In genomic region chr3:189590223-189590622, GRCh38 we compare ENCODE assay signal across 19 cellular contexts. TPM values are rescaled to one million over a fixed set of nuclear protein-coding genes. Genes with fewer than 3 reads are reported as not detected.
DNase-seq lines count a peak whose midpoint lies in the region; ATAC-seq, FAIRE-seq and TF ChIP-seq lines count a peak whose summit lies in the region.
"Had no signal": no experiment of that assay in that cellular context is flagged by ENCODE, and none has a peak within 500 bp of the region (broad histone marks: within the 10 kb centered on the region; RNA-seq: fewer than 3 reads in every experiment).

No MANE protein-coding gene starts in this region.

- no peak for TF ChIP-seq CTCF in H1 (IDR thresholded peaks at IDR 0.05; ENCODE audit: control extremely low read depth in 1 of 3, insufficient read depth in 1 of 3, low read depth in 1 of 3, low read length in 3 of 3)

- H4K91ac ChIP-seq in H1 (replicated peaks; ENCODE audit: insufficient read length, low read length), result peak overlapping the region; percentile 19

- no peaks in the 10 kb centered on the region for H3K4me1 ChIP-seq in H1 (replicated peaks in 1 of 4; ENCODE audit: control insufficient read depth in 3 of 4, insufficient read depth in 4 of 4, low read length in 3 of 4)
- H3K4me1 ChIP-seq: BLaER1, Caco-2, HAP-1 had no signal

- no peak overlapping the region for H2AK5ac ChIP-seq in H1 (ENCODE audit: low read depth, low read length)

- no peak overlapping the region for H2BK20ac ChIP-seq in H1 (ENCODE audit: low read length)

- no peak overlapping the region for H3K18ac ChIP-seq in H1 (ENCODE audit: extremely low read depth, low read length)

- no peak for TF ChIP-seq RAD21 in H1 (IDR thresholded peaks at IDR 0.05 in 1 of 2, conservative IDR thresholded peaks at IDR 0.05 in 1 of 2; ENCODE audit: low read depth in 2 of 2, low read length in 2 of 2)

- H2BK120ac ChIP-seq in H1 (replicated peaks; ENCODE audit: low read depth, low read length), result no peak overlapping the region

- H3K27ac ChIP-seq in H1 (ENCODE audit: low read depth, low read length), result no peak overlapping the region
- H3K27ac ChIP-seq: BLaER1, C4-2B had no signal

- peak; percentile 24 for ATAC-seq in left lobe of liver
- ATAC-seq: CD8-positive, alpha-beta T cell; GM23338 had no signal

- no peak overlapping the region for H3K4me3 ChIP-seq in H1 (ENCODE audit: extremely low read depth in 1 of 4, insufficient read depth in 2 of 4, low read depth in 3 of 4, low read length in 4 of 4)
- H3K4me3 ChIP-seq: BLaER1, GM23338, HAP-1 had no signal

- WGBS in H1 (ENCODE audit: extremely low coverage in 1 of 2, insufficient coverage in 1 of 2, insufficient read length in 1 of 2, insufficient replicate concordance in 2 of 2, low coverage in 1 of 2, low lambda C conversion rate in 2 of 2, missing lambda C conversion rate in 1 of 2), 2 experiments, result 84% methylated on average over 3 of the region's 3 CpGs; no CpG with 5 or more reads in 1 of the 2 experiments

- H3K4me2 ChIP-seq in H1 (ENCODE audit: insufficient read depth in 1 of 2, low read depth in 2 of 2, low read length in 2 of 2), result no peak overlapping the region
- H3K4me2 ChIP-seq: BLaER1, GM23338 had no signal

- no peak overlapping the region for H2AFZ ChIP-seq in H1 (ENCODE audit: low read length)
- H2AFZ ChIP-seq: GM23338 had no signal

- no peaks in the 10 kb centered on the region for H3K36me3 ChIP-seq in H1 (ENCODE audit: control insufficient read depth in 2 of 4, insufficient read depth in 4 of 4, low read length in 3 of 4)
- H3K36me3 ChIP-seq: BLaER1, HAP-1 had no signal

- H3K14ac ChIP-seq in H1 (ENCODE audit: insufficient read length), result no peak overlapping the region

- DNase-seq in DMS79 treated with DMSO at 0.1 percent for 48 hours (lab: John Stamatoyannopoulos, UW) (peak; percentile 44), H1 (ENCODE audit: low read depth in 1 of 2, low spot score in 2 of 2) (no peak), left lobe of liver (ENCODE audit: low spot score) (no peak), dedifferentiated amniotic fluid mesenchymal stem cell (ENCODE audit: extremely low spot score) (no peak), NCI-H446 (lab: John Stamatoyannopoulos, UW) (no peak)
- DNase-seq in stimulated activated CD4-positive, alpha-beta T cell treated with anti-CD3 and anti-CD28 coated beads, Interleukin-15, amount 100 ng/mL, for 24 hours, result no peak
- DNase-seq: Caco-2; CD4-positive, CD25-positive, alpha-beta regulatory T cell; CD8-positive, alpha-beta T cell; DMS153; GF-D8; HFFc6 had no signal

- H3K23me2 ChIP-seq in H1 (ENCODE audit: low read depth, low read length), result no peaks in the 10 kb centered on the region

- H2BK15ac ChIP-seq in H1 (ENCODE audit: low read length), result no peak overlapping the region

- no peak overlapping the region for H3K56ac ChIP-seq in H1 (replicated peaks; ENCODE audit: insufficient read length, low read depth, low read length)

- H2BK5ac ChIP-seq in H1 (ENCODE audit: low read depth, low read length), result no peak overlapping the region

- no peak overlapping the region for H2BK12ac ChIP-seq in H1 (ENCODE audit: low read depth, low read length)

- H4K5ac ChIP-seq in H1 (ENCODE audit: insufficient read length, low read depth, low read length), result no peak overlapping the region

- CTCF ChIA-PET in H1 (lab: Charles Lee; ENCODE audit: partially characterized antibody), result interaction anchor here (1.3 kb wide), 1 partner anchor 318 kb away, joined by 6 read pairs; no protein-coding TSS in a partner anchor

- no peak overlapping the region for H3K23ac ChIP-seq in H1 (ENCODE audit: insufficient read length)

- no peak for FAIRE-seq in H1 (lab: Jason Lieb, UNC)
- FAIRE-seq: GM12891, GM18507 had no signal

- H3K9me3 ChIP-seq in H1 (ENCODE audit: insufficient read depth in 2 of 2, low read depth in 1 of 2, low read length in 1 of 2), result no peaks in the 10 kb centered on the region
- H3K9me3 ChIP-seq: BLaER1, Caco-2, HAP-1 had no signal

- no peak overlapping the region for H4K8ac ChIP-seq in H1 (ENCODE audit: extremely low read depth, insufficient read depth, low read length)

- H3K79me2 ChIP-seq in H1 (ENCODE audit: control insufficient read depth in 1 of 2, insufficient read depth in 2 of 2, low read length in 2 of 2), result no peaks in the 10 kb centered on the region

- no peak for TF ChIP-seq POLR2A in H1 (IDR thresholded peaks at IDR 0.05; ENCODE audit: control extremely low read depth in 1 of 2, low read depth in 2 of 2, low read length in 2 of 2)

- no peaks in the 10 kb centered on the region for H3K27me3 ChIP-seq in H1 (replicated peaks in 1 of 4; ENCODE audit: control insufficient read depth in 3 of 4, extremely low read depth in 1 of 4, insufficient read depth in 3 of 4, low read length in 3 of 4)
- H3K27me3 ChIP-seq: BLaER1 had no signal

- no peak for TF ChIP-seq EP300 in H1 (IDR thresholded peaks at IDR 0.05; ENCODE audit: borderline replicate concordance in 1 of 2, low read depth in 2 of 2, low read length in 2 of 2)

- no peak overlapping the region for H3K4ac ChIP-seq in H1 (replicated peaks; ENCODE audit: insufficient read length, low read depth, low read length)

- no peaks in the 10 kb centered on the region for H3K79me1 ChIP-seq in H1 (ENCODE audit: low read depth, low read length)

- no peaks in the 10 kb centered on the region for H4K20me1 ChIP-seq in H1 (replicated peaks in 1 of 2; ENCODE audit: control insufficient read depth in 1 of 2, insufficient read depth in 2 of 2, low read length in 2 of 2)
- H4K20me1 ChIP-seq: BLaER1 had no signal

- no peak overlapping the region for H3K9ac ChIP-seq in H1 (replicated peaks in 1 of 4; ENCODE audit: extremely low read depth in 1 of 4, low read depth in 3 of 4, low read length in 3 of 4)
- H3K9ac ChIP-seq: BLaER1 had no signal

- POLR2A ChIA-PET in H1 (lab: Charles Lee; ENCODE audit: partially characterized antibody), result no interaction called here

TF ChIP-seq in H1, 55 proteins besides CTCF, POLR2A, EP300 and RAD21:
- TF ChIP-seq SP2 (IDR thresholded peaks at IDR 0.05; ENCODE audit: low read length), result no peak
- TF ChIP-seq, protein P1, sequence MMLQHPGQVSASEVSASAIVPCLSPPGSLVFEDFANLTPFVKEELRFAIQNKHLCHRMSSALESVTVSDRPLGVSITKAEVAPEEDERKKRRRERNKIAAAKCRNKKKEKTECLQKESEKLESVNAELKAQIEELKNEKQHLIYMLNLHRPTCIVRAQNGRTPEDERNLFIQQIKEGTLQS (IDR thresholded peaks at IDR 0.05; ENCODE audit: insufficient read depth, low read depth, low read length), result no peak
- TF ChIP-seq SIRT6 (IDR thresholded peaks at IDR 0.05; ENCODE audit: low read length), result no peak
- no peak for TF ChIP-seq CTBP2 (IDR thresholded peaks at IDR 0.05; ENCODE audit: borderline replicate concordance, insufficient read depth, insufficient read length, low read length)
- no peak for TF ChIP-seq SRF (IDR thresholded peaks at IDR 0.05; ENCODE audit: low read depth, low read length)
- TF ChIP-seq SIN3A (conservative IDR thresholded peaks at IDR 0.05 in 1 of 2, IDR thresholded peaks at IDR 0.05 in 1 of 2; ENCODE audit: low read depth in 1 of 2, low read length in 2 of 2), result no peak

RNA-seq across cellular contexts. Expression of gene TP63, which starts 41.0 kb away (rescaled TPM):
- total RNA-seq in H1 (2021; fragmentation: NEBNext Ultra II Directional; extraction: Animal tissue kit (Norgen Biotek cat#: 25700)), result 0.06 TPM in 1 of 2 replicates, not detected in the other
- polyA plus RNA-seq in H1 (2011; rRNA removed), result not detected in 2 replicates
- polyA plus RNA-seq in H1 (2011; cell fraction: cytosol; rRNA removed), result not detected
- polyA plus RNA-seq in H1 (2011; cell fraction: nucleus; rRNA removed), result 0.09 TPM
- not detected in 4 replicates for polyA plus RNA-seq in H1 (2012, experiment 1 of 2)
- polyA plus RNA-seq in H1 (2012, experiment 2 of 2), result not detected
- polyA plus RNA-seq in H1 (2013, experiment 1 of 2), result 0.02 TPM
- polyA plus RNA-seq in H1 (2013, experiment 2 of 2), result 0.09 TPM
- polyA minus RNA-seq in H1 (2011; rRNA and poly(A)+ RNA removed), result 0.09 TPM in 1 of 2 replicates, not detected in the other
- polyA minus RNA-seq in H1 (2011; cell fraction: cytosol; rRNA and poly(A)+ RNA removed), result not detected
- not detected for polyA minus RNA-seq in H1 (2011; cell fraction: nucleus; rRNA and poly(A)+ RNA removed)
- total RNA-seq in left lobe of liver, result 0.05 TPM
- total RNA-seq: CD8-positive, alpha-beta T cell; G401; GM23338; HFFc6 had no signal
- polyA plus RNA-seq: GM23338 had no signal
